ENCODE assay signal across 1 cellular context in genomic region chr2:45797451-45798230, GRCh38.
TF ChIP-seq lines count a peak whose summit lies in the region.

No MANE protein-coding gene starts in this region.

TF ChIP-seq in GM23338, 12 proteins besides CTCF, POLR2A, EP300 and RAD21 (continued from another document):
- TF ChIP-seq, protein P1, sequence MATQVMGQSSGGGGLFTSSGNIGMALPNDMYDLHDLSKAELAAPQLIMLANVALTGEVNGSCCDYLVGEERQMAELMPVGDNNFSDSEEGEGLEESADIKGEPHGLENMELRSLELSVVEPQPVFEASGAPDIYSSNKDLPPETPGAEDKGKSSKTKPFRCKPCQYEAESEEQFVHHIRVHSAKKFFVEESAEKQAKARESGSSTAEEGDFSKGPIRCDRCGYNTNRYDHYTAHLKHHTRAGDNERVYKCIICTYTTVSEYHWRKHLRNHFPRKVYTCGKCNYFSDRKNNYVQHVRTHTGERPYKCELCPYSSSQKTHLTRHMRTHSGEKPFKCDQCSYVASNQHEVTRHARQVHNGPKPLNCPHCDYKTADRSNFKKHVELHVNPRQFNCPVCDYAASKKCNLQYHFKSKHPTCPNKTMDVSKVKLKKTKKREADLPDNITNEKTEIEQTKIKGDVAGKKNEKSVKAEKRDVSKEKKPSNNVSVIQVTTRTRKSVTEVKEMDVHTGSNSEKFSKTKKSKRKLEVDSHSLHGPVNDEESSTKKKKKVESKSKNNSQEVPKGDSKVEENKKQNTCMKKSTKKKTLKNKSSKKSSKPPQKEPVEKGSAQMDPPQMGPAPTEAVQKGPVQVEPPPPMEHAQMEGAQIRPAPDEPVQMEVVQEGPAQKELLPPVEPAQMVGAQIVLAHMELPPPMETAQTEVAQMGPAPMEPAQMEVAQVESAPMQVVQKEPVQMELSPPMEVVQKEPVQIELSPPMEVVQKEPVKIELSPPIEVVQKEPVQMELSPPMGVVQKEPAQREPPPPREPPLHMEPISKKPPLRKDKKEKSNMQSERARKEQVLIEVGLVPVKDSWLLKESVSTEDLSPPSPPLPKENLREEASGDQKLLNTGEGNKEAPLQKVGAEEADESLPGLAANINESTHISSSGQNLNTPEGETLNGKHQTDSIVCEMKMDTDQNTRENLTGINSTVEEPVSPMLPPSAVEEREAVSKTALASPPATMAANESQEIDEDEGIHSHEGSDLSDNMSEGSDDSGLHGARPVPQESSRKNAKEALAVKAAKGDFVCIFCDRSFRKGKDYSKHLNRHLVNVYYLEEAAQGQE (IDR thresholded peaks at IDR 0.05; ENCODE audit: unreplicated experiment) = no peak
- TF ChIP-seq CREB1 (CRISPR knock-in tag; IDR thresholded peaks at IDR 0.05; ENCODE audit: low read depth) (no peak), JUNB (IDR thresholded peaks at IDR 0.05; ENCODE audit: unreplicated experiment) (no peak), ZNF331 (CRISPR knock-in tag; IDR thresholded peaks at IDR 0.05; ENCODE audit: low read depth) (no peak)
